19 cellular contexts compared by ENCODE assay signal in the genomic region with DNA sequence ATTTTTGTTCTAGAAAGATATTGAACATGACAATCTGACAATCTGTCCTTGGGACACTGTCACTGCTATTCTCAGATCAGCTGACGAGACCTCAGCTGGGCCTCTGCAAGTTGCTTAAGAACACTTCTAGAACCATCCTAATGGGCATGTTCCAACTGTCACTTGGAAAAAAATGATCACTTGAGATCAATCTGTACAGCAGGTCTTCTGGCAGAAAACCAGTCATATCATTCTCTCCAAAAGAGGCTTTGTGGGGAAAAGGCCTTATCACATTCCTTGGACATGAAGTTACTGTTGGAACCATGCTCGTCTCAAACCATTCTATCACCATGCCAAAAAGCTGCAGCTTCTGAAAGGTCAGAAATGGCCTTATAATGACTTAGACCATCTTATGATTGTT.
DNase-seq lines count a peak whose midpoint lies in the region; ATAC-seq and TF ChIP-seq lines count a peak whose summit lies in the region.
"Had no signal": no experiment of that assay in that cellular context is flagged by ENCODE, and none has a peak within 500 bp of the region (broad histone marks: within the 10 kb centered on the region; RNA-seq: fewer than 3 reads in every experiment).

No MANE protein-coding gene starts in this region.

- no peak overlapping the region for H3K4me3 ChIP-seq in ascending aorta
- no peak overlapping the region for H3K4me3 ChIP-seq in gastroesophageal sphincter
- H3K4me3 ChIP-seq: A549, GM23338, sigmoid colon, transverse colon had no signal

- DNase-seq in Ammon's horn (ENCODE audit: low spot score) = peak; percentile 13
- DNase-seq in ascending aorta (ENCODE audit: low spot score in 2 of 2) = no peak
- no peak for DNase-seq in NCI-H1105 (lab: John Stamatoyannopoulos, UW)
- DNase-seq in SHP77 treated with DMSO at 0.1 percent for 48 hours (lab: John Stamatoyannopoulos, UW) = no peak
- no peak for DNase-seq in HuH-7.5 (ENCODE audit: low spot score)
- DNase-seq: activated CD8-positive, alpha-beta memory T cell treated with anti-CD3 and anti-CD28 coated beads, Interleukin-2, amount 10 ng/mL, durations not matched to agents 7 days and 5 days; CD4-positive, alpha-beta T cell; immature natural killer cell; NCI-H187 treated with DMSO at 0.1 percent for 48 hours; NCI-H510A; sigmoid colon; stimulated activated CD4-positive, alpha-beta T cell treated with anti-CD3 and anti-CD28 coated beads, Interleukin-4, amount 100 ng/mL, for 1 hour; stimulated activated CD8-positive, alpha-beta memory T cell treated with anti-CD3 and anti-CD28 coated beads, Interleukin-4, amount 100 ng/mL, for 48 hours; transverse colon had no signal

- no peak for TF ChIP-seq EP300 in gastroesophageal sphincter (IDR thresholded peaks at IDR 0.05)

- no peaks in the 10 kb centered on the region for H3K27me3 ChIP-seq in ascending aorta
- no peaks in the 10 kb centered on the region for H3K27me3 ChIP-seq in gastroesophageal sphincter
- H3K27me3 ChIP-seq: sigmoid colon, transverse colon had no signal

- peak overlapping the region in 2 of 3 experiments; percentile 67 to 85 for H3K27ac Mint-ChIP-seq in nephron
- H3K27ac Mint-ChIP-seq: activated CD8-positive, alpha-beta memory T cell treated with anti-CD3 and anti-CD28 coated beads, Interleukin-2, amount 10 ng/mL, durations not matched to agents 7 days and 5 days; CD4-positive, alpha-beta T cell; GM23338; immature natural killer cell had no signal

- peaks cover 13% of the 10 kb centered on the region for H3K9me3 Mint-ChIP-seq in nephron
- H3K9me3 Mint-ChIP-seq: GM23338 had no signal

- TF ChIP-seq POLR2A in gastroesophageal sphincter (IDR thresholded peaks at IDR 0.05) = no peak

- H3K36me3 Mint-ChIP-seq in nephron (ENCODE audit: low read depth) = peaks cover 21% of the 10 kb centered on the region
- H3K36me3 Mint-ChIP-seq: activated CD8-positive, alpha-beta memory T cell treated with anti-CD3 and anti-CD28 coated beads, Interleukin-2, amount 10 ng/mL, durations not matched to agents 7 days and 5 days had no signal

- H3K4me3 Mint-ChIP-seq in nephron = no peak overlapping the region
- H3K4me3 Mint-ChIP-seq: activated CD8-positive, alpha-beta memory T cell treated with anti-CD3 and anti-CD28 coated beads, Interleukin-2, amount 10 ng/mL, durations not matched to agents 7 days and 5 days; CD4-positive, alpha-beta T cell; GM23338; immature natural killer cell had no signal

- ATAC-seq in gastroesophageal sphincter (peak; percentile 19), GM21786 (IDR thresholded peaks at IDR 0.05; ENCODE audit: unreplicated experiment) (no peak)
- ATAC-seq: A549; activated CD8-positive, alpha-beta memory T cell treated with anti-CD3 and anti-CD28 coated beads, Interleukin-2, amount 10 ng/mL, durations not matched to agents 7 days and 5 days; GM23338 had no signal

- intact Hi-C loops in ascending aorta (cut with DNase I) = no loop called here

- TF ChIP-seq CTCF in ascending aorta (IDR thresholded peaks at IDR 0.05) = no peak
- no peak for TF ChIP-seq CTCF in gastroesophageal sphincter (IDR thresholded peaks at IDR 0.05)
- no peak for TF ChIP-seq CTCF in nephron (IDR thresholded peaks at IDR 0.05; ENCODE audit: unreplicated experiment in 3 of 3)

- H3K4me1 ChIP-seq in ascending aorta (peaks cover 0 to 2% of the 10 kb centered on the region in 2 donors), gastroesophageal sphincter (peaks cover 0 to 6% (median 0%) of the 10 kb centered on the region in 3 donors)
- H3K4me1 ChIP-seq: A549, transverse colon had no signal

- H3K27me3 Mint-ChIP-seq in nephron (ENCODE audit: low read depth) = no peaks in the 10 kb centered on the region
- H3K27me3 Mint-ChIP-seq: activated CD8-positive, alpha-beta memory T cell treated with anti-CD3 and anti-CD28 coated beads, Interleukin-2, amount 10 ng/mL, durations not matched to agents 7 days and 5 days; CD4-positive, alpha-beta T cell had no signal

- H3K27ac ChIP-seq in ascending aorta (peak overlapping the region; percentile 41 to 50), gastroesophageal sphincter (peak overlapping the region in 2 of 4 donors; percentile 32 to 35)
- H3K27ac ChIP-seq: A549, transverse colon had no signal

- no peaks in the 10 kb centered on the region for H3K9me3 ChIP-seq in ascending aorta
- no peaks in the 10 kb centered on the region for H3K9me3 ChIP-seq in gastroesophageal sphincter
- H3K9me3 ChIP-seq: A549, sigmoid colon had no signal

- H3K4me1 Mint-ChIP-seq in nephron = peaks cover 54% of the 10 kb centered on the region
- H3K4me1 Mint-ChIP-seq: activated CD8-positive, alpha-beta memory T cell treated with anti-CD3 and anti-CD28 coated beads, Interleukin-2, amount 10 ng/mL, durations not matched to agents 7 days and 5 days; GM23338; immature natural killer cell had no signal

- H3K36me3 ChIP-seq in ascending aorta (no peaks in the 10 kb centered on the region), gastroesophageal sphincter (no peaks in the 10 kb centered on the region)
- H3K36me3 ChIP-seq: sigmoid colon, transverse colon had no signal

- WGBS in gastroesophageal sphincter (ENCODE audit: low coverage in 1 of 2), 2 donors = 31 to 33% methylated on average over 2 of the region's 2 CpGs
